Comparison of ENCODE assay signal across 15 cellular contexts in the genomic region with DNA sequence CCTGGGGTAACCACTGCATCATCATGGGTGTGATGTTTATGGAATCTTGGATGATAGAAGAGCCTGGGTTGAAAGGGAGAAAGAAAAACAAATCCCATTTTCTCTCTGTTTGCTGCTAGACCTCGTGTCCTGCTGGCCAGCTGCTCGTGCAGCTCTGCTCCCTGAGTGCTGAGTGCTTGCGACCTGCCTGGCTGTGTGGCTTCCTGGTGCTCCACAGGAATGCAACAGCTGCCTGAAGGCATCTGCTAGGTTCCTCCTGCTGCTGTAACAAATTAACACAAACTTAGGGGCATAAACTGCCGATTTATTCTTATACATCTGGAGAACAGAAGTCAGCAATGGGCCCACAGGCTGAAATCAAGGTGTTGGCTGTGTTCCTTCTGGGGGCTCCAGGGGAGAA.
A peak's percentile ranks its signal among the peaks of the same experiment; 100 is the strongest.
DNase-seq lines count a peak whose midpoint lies in the region; ATAC-seq and TF ChIP-seq lines count a peak whose summit lies in the region.
"Had no signal": no experiment of that assay in that cellular context is flagged by ENCODE, and none has a peak within 500 bp of the region (broad histone marks: within the 10 kb centered on the region; RNA-seq: fewer than 3 reads in every experiment).

No MANE protein-coding gene starts in this region.

- H3K4me3 Mint-ChIP-seq in stimulated activated naive B cell treated with anti-CD40 and anti-IgM and Interleukin-4, amounts not matched to agents 10 μg/mL and 1 μg/mL and 100 μg/mL, for 72 hours, result no peak overlapping the region
- no peak overlapping the region for H3K4me3 Mint-ChIP-seq in chondrocyte (ENCODE audit: unreplicated experiment)

- H3K4me3 ChIP-seq in HFF-Myc (replicated peaks; ENCODE audit: low read depth, low read length) (no peak overlapping the region), kidney epithelial cell (ENCODE audit: low read depth, low read length) (no peak overlapping the region), HAP-1 (no peak overlapping the region)
- H3K4me3 ChIP-seq: GM23248 had no signal

- peaks cover 6 to 9% of the 10 kb centered on the region in 2 donors for H3K4me1 Mint-ChIP-seq in stimulated activated naive B cell treated with anti-CD40 and anti-IgM and Interleukin-4, amounts not matched to agents 10 μg/mL and 1 μg/mL and 100 μg/mL, for 72 hours
- peaks cover 7% of the 10 kb centered on the region for H3K4me1 Mint-ChIP-seq in chondrocyte (ENCODE audit: low read depth)

- H3K27ac Mint-ChIP-seq in stimulated activated naive B cell treated with anti-CD40 and anti-IgM and Interleukin-4, amounts not matched to agents 10 μg/mL and 1 μg/mL and 100 μg/mL, for 72 hours, result no peak overlapping the region
- H3K27ac Mint-ChIP-seq in chondrocyte (ENCODE audit: unreplicated experiment), result no peak overlapping the region

- H3K27me3 Mint-ChIP-seq in stimulated activated naive B cell treated with anti-CD40 and anti-IgM and Interleukin-4, amounts not matched to agents 10 μg/mL and 1 μg/mL and 100 μg/mL, for 72 hours, result peaks cover 0 to 6% of the 10 kb centered on the region in 2 donors
- H3K27me3 Mint-ChIP-seq in chondrocyte (ENCODE audit: low read depth), result peaks cover 17% of the 10 kb centered on the region

- peak; percentile 30 for DNase-seq in Daoy (ENCODE audit: low read depth)
- DNase-seq in HFF-Myc (ENCODE audit: extremely low read depth, low read depth), result peak; percentile 7
- DNase-seq in astrocyte of the hippocampus (ENCODE audit: low read depth, low spot score), result peak; percentile 50
- peak; percentile 10 for DNase-seq in kidney epithelial cell (ENCODE audit: low read depth)
- no peak for DNase-seq in NCI-H2227 (lab: John Stamatoyannopoulos, UW; ENCODE audit: unreplicated experiment)
- no peak for DNase-seq in HAP-1 (ENCODE audit: low spot score in 2 of 2)
- DNase-seq in stimulated activated naive B cell treated with anti-CD40 and anti-IgM and Interleukin-4, amounts not matched to agents 10 μg/mL and 1 μg/mL and 100 μg/mL, for 72 hours, result no peak
- DNase-seq in chondrocyte (ENCODE audit: low spot score), result no peak
- DNase-seq: C1 segment of cervical spinal cord, DMS153, GDM1, GM23248, NCI-H187 treated with DMSO at 0.1 percent for 48 hours, NCI-H774, SIG-M5 had no signal

- ATAC-seq in stimulated activated naive B cell treated with anti-CD40 and anti-IgM and Interleukin-4, amounts not matched to agents 10 μg/mL and 1 μg/mL and 100 μg/mL, for 72 hours (replicated peaks), result no peak

- H3K36me3 ChIP-seq in kidney epithelial cell (ENCODE audit: control insufficient read depth, insufficient read depth, low read length) (no peaks in the 10 kb centered on the region), HAP-1 (replicated peaks) (no peaks in the 10 kb centered on the region)

- TF ChIP-seq CTCF in HFF-Myc (IDR thresholded peaks at IDR 0.05; ENCODE audit: low read depth, low read length, missing control alignments), result no peak
- no peak for TF ChIP-seq CTCF in kidney epithelial cell (IDR thresholded peaks at IDR 0.05; ENCODE audit: insufficient read depth, low read length, poor library complexity, severe bottlenecking)
- no peak for TF ChIP-seq CTCF in chondrocyte (IDR thresholded peaks at IDR 0.05)

- no peaks in the 10 kb centered on the region for H3K36me3 Mint-ChIP-seq in stimulated activated naive B cell treated with anti-CD40 and anti-IgM and Interleukin-4, amounts not matched to agents 10 μg/mL and 1 μg/mL and 100 μg/mL, for 72 hours
- no peaks in the 10 kb centered on the region for H3K36me3 Mint-ChIP-seq in chondrocyte (ENCODE audit: low read depth)

- H3K4me1 ChIP-seq in HAP-1, result no peaks in the 10 kb centered on the region

- H3K9me3 ChIP-seq in HAP-1, result no peaks in the 10 kb centered on the region

- in situ Hi-C loops in HAP-1 (cut with MboI; ENCODE audit: low sequenced_read_pairs), result no loop called here

- peaks cover 2 to 5% of the 10 kb centered on the region in 2 donors for H3K9me3 Mint-ChIP-seq in stimulated activated naive B cell treated with anti-CD40 and anti-IgM and Interleukin-4, amounts not matched to agents 10 μg/mL and 1 μg/mL and 100 μg/mL, for 72 hours
- H3K9me3 Mint-ChIP-seq in chondrocyte (ENCODE audit: low read depth), result peaks cover 2% of the 10 kb centered on the region

- no peaks in the 10 kb centered on the region for H3K27me3 ChIP-seq in kidney epithelial cell (ENCODE audit: control insufficient read depth, insufficient read depth, low read length)
- H3K27me3 ChIP-seq in HAP-1 (ENCODE audit: low read depth), result no peaks in the 10 kb centered on the region

Comparison
In these comparisons a context has a peak if more than half of its experiments do, and no peak if none do; other contexts are left out.
1. DNase-seq: peak in Daoy (single experiment), HFF-Myc (single experiment), astrocyte of the hippocampus (single experiment) and kidney epithelial cell (single experiment); none in NCI-H2227 (single experiment), HAP-1 (0 of 2), stimulated activated naive B cell treated with anti-CD40 and anti-IgM and Interleukin-4, amounts not matched to agents 10 μg/mL and 1 μg/mL and 100 μg/mL, for 72 hours (single experiment) and chondrocyte (single experiment).